Comparison of ENCODE assay signal across 16 cellular contexts in genomic region chr20:45816951-45817651, GRCh38. TPM values are rescaled to one million over a fixed set of nuclear protein-coding genes. Genes with fewer than 3 reads are reported as not detected.
DNase-seq lines count a peak whose midpoint lies in the region; ATAC-seq and TF ChIP-seq lines count a peak whose summit lies in the region.
"Had no signal": no experiment of that assay in that cellular context is flagged by ENCODE, and none has a peak within 500 bp of the region (broad histone marks: within the 10 kb centered on the region; RNA-seq: fewer than 3 reads in every experiment).

No MANE protein-coding gene starts in this region.

- in situ Hi-C loops in HAP-1 (cut with MboI; ENCODE audit: low sequenced_read_pairs) = no loop called here

- no peak overlapping the region for H2BK5ac ChIP-seq in mesendoderm (ENCODE audit: low read length)

- ATAC-seq in right cardiac atrium (no peak), left cardiac atrium (no peak), WTC11 (no peak), GM18907 (IDR thresholded peaks at IDR 0.05; ENCODE audit: unreplicated experiment) (no peak)

- H3K9me3 Mint-ChIP-seq in WTC11 = no peaks in the 10 kb centered on the region

- H3K4me1 ChIP-seq in right cardiac atrium (ENCODE audit: control insufficient read depth, insufficient read depth, low read length) = no peaks in the 10 kb centered on the region
- peaks cover 5% of the 10 kb centered on the region for H3K4me1 ChIP-seq in mesendoderm (ENCODE audit: control insufficient read depth, low read depth, low read length)
- no peaks in the 10 kb centered on the region for H3K4me1 ChIP-seq in urinary bladder (ENCODE audit: insufficient read depth)
- H3K4me1 ChIP-seq in HAP-1 = no peaks in the 10 kb centered on the region

- TF ChIP-seq CTCF in WTC11 (IDR thresholded peaks at IDR 0.05) = no peak

- H3K4me3 ChIP-seq in right cardiac atrium (ENCODE audit: low read length) (no peak overlapping the region), mesendoderm (ENCODE audit: low read length) (no peak overlapping the region), urinary bladder (ENCODE audit: low read depth, low read length) (no peak overlapping the region), HAP-1 (no peak overlapping the region)
- H3K4me3 ChIP-seq: heart right ventricle had no signal

- H3K4me1 Mint-ChIP-seq in WTC11 = peaks cover 21% of the 10 kb centered on the region

- H2BK120ac ChIP-seq in mesendoderm (ENCODE audit: low read depth, low read length) = no peak overlapping the region

- H3K9me3 ChIP-seq in right cardiac atrium (ENCODE audit: control insufficient read depth, low read length) = no peaks in the 10 kb centered on the region
- no peaks in the 10 kb centered on the region for H3K9me3 ChIP-seq in HAP-1
- H3K9me3 ChIP-seq: heart right ventricle had no signal

- H3K27me3 ChIP-seq in right cardiac atrium (ENCODE audit: control insufficient read depth, insufficient read depth) (no peaks in the 10 kb centered on the region), mesendoderm (ENCODE audit: insufficient read depth, low read length, poor library complexity) (no peaks in the 10 kb centered on the region), HAP-1 (ENCODE audit: low read depth) (no peaks in the 10 kb centered on the region)

- POLR2A ChIA-PET in WTC11 (lab: Charles Lee) = interaction anchor here (1.5 kb wide), 1 partner anchor 64 kb away, joined by 3 read pairs; the partner anchor contains the start of gene ZSWIM1

- peak overlapping the region; percentile 31 for H3K27ac ChIP-seq in right cardiac atrium (ENCODE audit: low read length)
- H3K27ac ChIP-seq in mesendoderm (ENCODE audit: low read depth, low read length) = peak overlapping the region; percentile 20
- H3K27ac ChIP-seq in urinary bladder (ENCODE audit: low read depth) = peak overlapping the region; percentile 61

- H4K5ac ChIP-seq in mesendoderm (ENCODE audit: low read length) = no peak overlapping the region

- no peak overlapping the region for H3K4ac ChIP-seq in mesendoderm (ENCODE audit: low read depth, low read length)

- DNase-seq in right cardiac atrium (no peak), left cardiac atrium (no peak), WTC11 (ENCODE audit: low spot score) (no peak), mesendoderm (no peak), NOMO-1 (lab: John Stamatoyannopoulos, UW; ENCODE audit: unreplicated experiment in 2 of 2) (no peak), HAP-1 (ENCODE audit: low spot score in 2 of 2) (no peak)
- DNase-seq: activated CD8-positive, alpha-beta memory T cell treated with anti-CD3 and anti-CD28 coated beads, Interleukin-2, amount 50 U/mL, for 4 hours; caudate nucleus; heart right ventricle; kidney; NCI-H1417 treated with DMSO at 0.1 percent for 48 hours; retina; stimulated activated CD4-positive, alpha-beta T cell treated with anti-CD3 and anti-CD28 coated beads, Interleukin-2, amount 100 ng/mL, for 48 hours had no signal

- H3K27ac Mint-ChIP-seq in WTC11 = peak overlapping the region; percentile 89
- H3K27ac Mint-ChIP-seq: activated naive CD8-positive, alpha-beta T cell had no signal

- H3K18ac ChIP-seq in mesendoderm (ENCODE audit: low read length) = no peak overlapping the region

- no peak overlapping the region for H4K8ac ChIP-seq in mesendoderm (ENCODE audit: low read depth, low read length)

- H2BK15ac ChIP-seq in mesendoderm (replicated peaks; ENCODE audit: low read depth) = no peak overlapping the region

- H2AK5ac ChIP-seq in mesendoderm (ENCODE audit: low read length) = no peak overlapping the region

- no peak overlapping the region for H3K23ac ChIP-seq in mesendoderm (ENCODE audit: low read length)

- H3K4me2 ChIP-seq in mesendoderm (ENCODE audit: low read length) = no peak overlapping the region

- intact Hi-C loops in right cardiac atrium (cut with DNase I) (no loop called here), left cardiac atrium (cut with DNase I) (no loop called here)

- peaks cover 39% of the 10 kb centered on the region for H3K36me3 Mint-ChIP-seq in WTC11

- H3K27me3 Mint-ChIP-seq in WTC11 (ENCODE audit: low read depth) = no peaks in the 10 kb centered on the region

- H3K79me1 ChIP-seq in mesendoderm (ENCODE audit: low read length) = peaks cover 12% of the 10 kb centered on the region

- CTCF ChIA-PET in WTC11 (lab: Charles Lee) = no interaction called here

- H3K36me3 ChIP-seq in mesendoderm (ENCODE audit: control insufficient read depth, insufficient read depth, low read length) = peaks cover 12% of the 10 kb centered on the region
- H3K36me3 ChIP-seq in urinary bladder (ENCODE audit: insufficient read depth) = no peaks in the 10 kb centered on the region
- H3K36me3 ChIP-seq in HAP-1 (replicated peaks) = no peaks in the 10 kb centered on the region; the same call in none of the 2 replicates

- WGBS in right cardiac atrium = 83% methylated on average over 6 of the region's 6 CpGs
- no CpG with 5 or more reads among the region's 6 CpGs for WGBS in mesendoderm (ENCODE audit: extremely low coverage, insufficient coverage, low lambda C conversion rate)
- 49% methylated on average over 6 of the region's 6 CpGs for WGBS in urinary bladder

- peaks cover 23% of the 10 kb centered on the region for H3K79me2 ChIP-seq in mesendoderm (ENCODE audit: control insufficient read depth, insufficient read depth, low read length)

- peak overlapping the region; percentile 30 for H3K56ac ChIP-seq in mesendoderm (ENCODE audit: low read length)

- H3K4me3 Mint-ChIP-seq in WTC11 = no peak overlapping the region
- H3K4me3 Mint-ChIP-seq: activated naive CD8-positive, alpha-beta T cell had no signal

- no peak overlapping the region for H3K9ac ChIP-seq in mesendoderm (ENCODE audit: low read length)

TF ChIP-seq in WTC11, 78 proteins besides CTCF, POLR2A, EP300 and RAD21 (continues in another document):
- peak; percentile 74; the same call in 1 of the 2 replicates for TF ChIP-seq EMX1 (CRISPR knock-in tag; IDR thresholded peaks at IDR 0.05)
- no peak for TF ChIP-seq PRDM15 (CRISPR knock-in tag; IDR thresholded peaks at IDR 0.05)

RNA-seq across cellular contexts. Expression of gene UBE2C, which starts 4.7 kb away (rescaled TPM):
- total RNA-seq in right cardiac atrium = 1 to 10 TPM in 2 of 4 donors, under 1 TPM in 1, not detected in 1; 0.85 to 2.1 (median 1.7) TPM
- 0.25 TPM for polyA plus RNA-seq in right cardiac atrium
- total RNA-seq in left cardiac atrium = 1 to 10 TPM in 1 of 2 donors, under 1 TPM in 1; 0.73 to 1.6 TPM
- 249 to 251 TPM (median 249 TPM) in 3 replicates for total RNA-seq in WTC11 (2021)
- polyA plus RNA-seq in mesendoderm (2013, experiment 1 of 2) = 442 TPM
- 450 TPM for polyA plus RNA-seq in mesendoderm (2013, experiment 2 of 2)
- total RNA-seq in urinary bladder = 15.6 TPM
- 2.2 TPM for polyA plus RNA-seq in urinary bladder

RNA-seq across cellular contexts. Expression of gene TNNC2, which starts 10.0 kb away (rescaled TPM):
- under 1 TPM in 1 of 4 donors, not detected in 3; 0.46 TPM for total RNA-seq in right cardiac atrium
- 0.77 TPM for polyA plus RNA-seq in right cardiac atrium
- under 1 TPM in 1 of 2 donors, not detected in 1; 0.32 TPM for total RNA-seq in left cardiac atrium
- total RNA-seq in WTC11 (2021) = 2.7 to 3.6 TPM (median 3.0 TPM) in 3 replicates
- 2.9 TPM for polyA plus RNA-seq in mesendoderm (2013, experiment 1 of 2)
- polyA plus RNA-seq in mesendoderm (2013, experiment 2 of 2) = 3.8 TPM
- total RNA-seq in urinary bladder = 23.2 TPM
- polyA plus RNA-seq in urinary bladder = 4.1 TPM
- total RNA-seq: kidney had no signal

RNA-seq across cellular contexts. Expression of gene SNX21, which starts 16.5 kb away (rescaled TPM):
- 10 to 100 TPM; 25.8 to 30.7 (median 28.7) TPM for total RNA-seq in right cardiac atrium
- polyA plus RNA-seq in right cardiac atrium = 23.5 TPM
- total RNA-seq in left cardiac atrium = 10 to 100 TPM; 23.2 to 30.2 TPM
- total RNA-seq in WTC11 (2021) = 17.9 to 23.1 TPM (median 21.7 TPM) in 3 replicates
- polyA plus RNA-seq in mesendoderm (2013, experiment 1 of 2) = 5.7 TPM
- 5.7 TPM for polyA plus RNA-seq in mesendoderm (2013, experiment 2 of 2)
- 33.5 TPM for total RNA-seq in urinary bladder
- polyA plus RNA-seq in urinary bladder = 93.2 TPM

RNA-seq across cellular contexts. Expression of gene DNTTIP1, which starts 25.3 kb away (rescaled TPM):
- total RNA-seq in right cardiac atrium (10 to 100 TPM; 15.3 to 20.4 (median 17.5) TPM), left cardiac atrium (10 to 100 TPM; 18.2 to 18.9 TPM), WTC11 (2021) (34.2 to 35.7 TPM (median 35.1 TPM) in 3 replicates), urinary bladder (8.1 TPM)
- polyA plus RNA-seq in right cardiac atrium (23.6 TPM), urinary bladder (67.0 TPM)
- polyA plus RNA-seq in mesendoderm (2013, experiment 1 of 2) = 55.5 TPM
- polyA plus RNA-seq in mesendoderm (2013, experiment 2 of 2) = 56.2 TPM

RNA-seq across cellular contexts. Expression of gene WFDC3, which starts 25.4 kb away (rescaled TPM):
- 1 to 10 TPM in 1 of 4 donors, under 1 TPM in 1, not detected in 2; 0.57 to 1.4 TPM for total RNA-seq in right cardiac atrium
- polyA plus RNA-seq in right cardiac atrium = 1.2 TPM
- under 1 TPM in 1 of 2 donors, not detected in 1; 0.39 TPM for total RNA-seq in left cardiac atrium
- not detected in 3 replicates for total RNA-seq in WTC11 (2021)
- 0.27 TPM for polyA plus RNA-seq in mesendoderm (2013, experiment 1 of 2)
- 0.29 TPM for polyA plus RNA-seq in mesendoderm (2013, experiment 2 of 2)
- total RNA-seq in urinary bladder = 0.90 TPM
- polyA plus RNA-seq in urinary bladder = 31.5 TPM

Comparison
In these comparisons a context has a peak if more than half of its experiments do, and no peak if none do; other contexts are left out.
1. RNA of gene UBE2C, which starts 4.7 kb away (total RNA-seq): 249 to 251 TPM in WTC11; 15.6 TPM in urinary bladder (single experiment), 0.85 to 2.1 TPM in right cardiac atrium and 0.73 to 1.6 TPM in left cardiac atrium; every median in the first group is over 10 times any median in the second.
2. Peak in every context shown above with its lines, with median percentiles within 50 percentile points of each other: H3K27ac ChIP-seq.